25 cellular contexts compared by ENCODE assay signal in genomic region chr15:76964157-76964556, GRCh38. TPM values are rescaled to one million over a fixed set of nuclear protein-coding genes. Genes with fewer than 3 reads are reported as not detected.
A peak's percentile ranks its signal among the peaks of the same experiment; 100 is the strongest.
DNase-seq lines count a peak whose midpoint lies in the region; ATAC-seq lines count a peak whose summit lies in the region.
"Had no signal": no experiment of that assay in that cellular context is flagged by ENCODE, and none has a peak within 500 bp of the region (broad histone marks: within the 10 kb centered on the region; RNA-seq: fewer than 3 reads in every experiment).

No MANE protein-coding gene starts in this region.

- in situ Hi-C loops in G401 (cut with HindIII; ENCODE audit: low sequenced_read_pairs), result no loop called here

- ATAC-seq in GM18517 (IDR thresholded peaks at IDR 0.05; ENCODE audit: unreplicated experiment) (no peak), GM18511 (IDR thresholded peaks at IDR 0.05; ENCODE audit: unreplicated experiment) (no peak)
- ATAC-seq: CD8-positive, alpha-beta T cell; stimulated activated naive CD8-positive, alpha-beta T cell treated with anti-CD3 and anti-CD28 coated beads, Interleukin-15, Interleukin-2, amounts not matched to agents 100 U/mL and 50 U/mL, for 24 hours had no signal

- peak; percentile 39 for DNase-seq in H4 (ENCODE audit: low spot score)
- DNase-seq in astrocyte of the hippocampus (ENCODE audit: low read depth, low spot score), result peak; percentile 23
- DNase-seq in iris pigment epithelial cell (ENCODE audit: low read depth), result peak; percentile 28
- DNase-seq in renal cortical epithelial cell (ENCODE audit: low read depth), result peak; percentile 13
- no peak for DNase-seq in G401 (ENCODE audit: low spot score)
- no peak for DNase-seq in stimulated activated CD4-positive, alpha-beta T cell treated with anti-CD3 and anti-CD28 coated beads, Interleukin-4, amount 100 ng/mL, for 1 hour
- DNase-seq: activated CD4-positive, alpha-beta T cell treated with anti-CD3 and anti-CD28 coated beads, Interleukin-2, amount 50 U/mL, for 4 hours; activated CD4-positive, CD25-positive, alpha-beta regulatory T cell; activated CD8-positive, alpha-beta memory T cell treated with anti-CD3 and anti-CD28 coated beads, Interleukin-2, amount 50 U/mL, for 4 hours; activated naive CD4-positive, alpha-beta T cell treated with anti-CD3 and anti-CD28 coated beads for 36 hours; adrenal gland; CD8-positive, alpha-beta T cell; dorsolateral prefrontal cortex; glutamatergic neuron; MG63; NCI-H1417; NCI-H2081 treated with DMSO at 0.1 percent for 48 hours; NCI-H345; stimulated activated naive CD8-positive, alpha-beta T cell treated with anti-CD3 and anti-CD28 coated beads, Interleukin-15, Interleukin-2, amounts not matched to agents 100 U/mL and 50 U/mL, for 24 hours; T-helper 1 cell; testis had no signal

RNA-seq across cellular contexts. Expression of gene PSTPIP1, which starts 30.8 kb away (rescaled TPM):
- 0.19 TPM in 1 of 2 replicates, not detected in the other for total RNA-seq in H4 (2014; rRNA removed; shearing (Covaris generic))
- total RNA-seq in renal cortical epithelial cell, result not detected in 2 replicates
- total RNA-seq in G401 (2014; rRNA removed; shearing (Covaris generic)), result not detected in 2 replicates
- total RNA-seq: K562, SJSA1 had no signal

RNA-seq across cellular contexts. Expression of gene RCN2, which starts 32.6 kb away (rescaled TPM):
- total RNA-seq in H4 (2014; rRNA removed; shearing (Covaris generic)), result 121 and 168 TPM in 2 replicates
- 38.9 and 51.7 TPM in 2 replicates for total RNA-seq in renal cortical epithelial cell
- 166 and 180 TPM in 2 replicates for total RNA-seq in G401 (2014; rRNA removed; shearing (Covaris generic))

RNA-seq across cellular contexts. Expression of gene SCAPER, which starts 59.0 kb away (rescaled TPM):
- 2.5 and 10.0 TPM in 2 replicates for total RNA-seq in H4 (2014; rRNA removed; shearing (Covaris generic))
- total RNA-seq in renal cortical epithelial cell, result 7.3 and 11.7 TPM in 2 replicates
- 3.6 and 4.6 TPM in 2 replicates for total RNA-seq in G401 (2014; rRNA removed; shearing (Covaris generic))

Comparison
In these comparisons a context has a peak if more than half of its experiments do, and no peak if none do; other contexts are left out.
1. DNase-seq: peak in H4 (single experiment), astrocyte of the hippocampus (single experiment), iris pigment epithelial cell (single experiment) and renal cortical epithelial cell (single experiment); none in G401 (single experiment) and stimulated activated CD4-positive, alpha-beta T cell treated with anti-CD3 and anti-CD28 coated beads, Interleukin-4, amount 100 ng/mL, for 1 hour (single experiment).